8 cellular contexts compared by ENCODE assay signal in genomic region chr10:70232859-70233108, GRCh38. TPM values are rescaled to one million over a fixed set of nuclear protein-coding genes. Genes with fewer than 3 reads are reported as not detected.
A peak's percentile ranks its signal among the peaks of the same experiment; 100 is the strongest.
DNase-seq lines count a peak whose midpoint lies in the region; ATAC-seq and TF ChIP-seq lines count a peak whose summit lies in the region.

No MANE protein-coding gene starts in this region.

- H3K9ac ChIP-seq in ES-I3 (ENCODE audit: low read depth, low read length) (peak overlapping the region; percentile 95), parathyroid adenoma (peak overlapping the region; percentile 55)

- DNase-seq in SJCRH30 (no peak), epithelial cell of esophagus (ENCODE audit: low read depth) (no peak), KG1 (lab: John Stamatoyannopoulos, UW) (no peak), MV-4-11 (lab: John Stamatoyannopoulos, UW) (no peak), NCI-H510A treated with DMSO at 0.1 percent for 48 hours (lab: John Stamatoyannopoulos, UW) (no peak)

- H3K4me2 ChIP-seq in parathyroid adenoma (ENCODE audit: low read length): peak overlapping the region; percentile 96

- H3K79me2 ChIP-seq in parathyroid adenoma: no peaks in the 10 kb centered on the region

- H3K27ac ChIP-seq in SJCRH30 (peak overlapping the region; percentile 14; the same call in 1 of the 2 replicates), parathyroid adenoma (peak overlapping the region; percentile 78)

- H3K4me3 ChIP-seq in SJCRH30 (peak overlapping the region; percentile 72), epithelial cell of esophagus (ENCODE audit: low read length) (peak overlapping the region; percentile 92), parathyroid adenoma (ENCODE audit: low read depth, low read length) (peak overlapping the region; percentile 84)

- ATAC-seq in GM18517 (IDR thresholded peaks at IDR 0.05; ENCODE audit: unreplicated experiment): no peak

- H3K9me3 ChIP-seq in ES-I3 (ENCODE audit: control insufficient read depth, insufficient read depth, low read length) (no peaks in the 10 kb centered on the region; the same call in 1 of the 2 replicates), SJCRH30 (replicated peaks) (no peaks in the 10 kb centered on the region), parathyroid adenoma (ENCODE audit: control insufficient read depth, low read length) (no peaks in the 10 kb centered on the region)

- H2AFZ ChIP-seq in parathyroid adenoma: peak overlapping the region; percentile 99

- H3K27me3 ChIP-seq in SJCRH30 (no peaks in the 10 kb centered on the region), parathyroid adenoma (ENCODE audit: control insufficient read depth, insufficient read depth, low read length) (no peaks in the 10 kb centered on the region)

- no peak for TF ChIP-seq CTCF in epithelial cell of esophagus (IDR thresholded peaks at IDR 0.05; ENCODE audit: insufficient read depth, low read depth, low read length, missing control alignments)
- no peak for TF ChIP-seq CTCF in parathyroid adenoma (IDR thresholded peaks at IDR 0.05)

- peaks cover 4% of the 10 kb centered on the region for H3K36me3 ChIP-seq in ES-I3 (ENCODE audit: insufficient read depth, low read length)
- H3K36me3 ChIP-seq in SJCRH30: peaks cover 13% of the 10 kb centered on the region; the same call in 1 of the 2 replicates
- H3K36me3 ChIP-seq in parathyroid adenoma (ENCODE audit: control insufficient read depth, insufficient read depth, low read length): no peaks in the 10 kb centered on the region

- H3K4me1 ChIP-seq in ES-I3 (ENCODE audit: insufficient read depth, low read length): peaks cover 5% of the 10 kb centered on the region
- no peaks in the 10 kb centered on the region for H3K4me1 ChIP-seq in SJCRH30
- no peaks in the 10 kb centered on the region for H3K4me1 ChIP-seq in parathyroid adenoma

RNA-seq across cellular contexts. Expression of gene PPA1, which starts 0.4 kb away (rescaled TPM):
- 123 and 125 TPM in 2 replicates for total RNA-seq in SJCRH30 (2014; rRNA removed; shearing (Covaris generic))

RNA-seq across cellular contexts. Expression of gene NPFFR1, which starts 51.0 kb away (rescaled TPM):
- total RNA-seq in SJCRH30 (2014; rRNA removed; shearing (Covaris generic)): not detected in 2 replicates
